12 cellular contexts compared by ENCODE assay signal in the genomic region with DNA sequence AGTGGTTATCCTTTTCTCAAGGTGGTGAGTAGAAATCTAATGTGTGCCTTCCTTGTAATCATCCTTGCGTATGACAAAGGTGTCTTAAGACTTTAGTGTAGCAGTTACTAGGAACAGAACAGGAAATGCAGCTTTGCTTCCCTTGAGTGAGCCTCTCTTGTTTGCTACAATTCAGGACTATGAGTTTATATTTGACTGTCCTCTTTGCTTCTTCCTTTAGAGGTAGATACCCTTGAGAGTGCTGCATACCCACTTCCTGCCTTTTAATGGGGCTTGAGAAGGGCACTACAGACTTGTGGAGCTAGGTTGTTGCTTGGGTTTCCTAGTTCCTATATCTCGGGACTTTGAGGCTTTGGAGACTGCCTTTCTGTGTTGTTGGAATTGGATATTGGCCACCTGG. TPM values are rescaled to one million over a fixed set of nuclear protein-coding genes. Genes with fewer than 3 reads are reported as not detected.
DNase-seq lines count a peak whose midpoint lies in the region; ATAC-seq and TF ChIP-seq lines count a peak whose summit lies in the region.
"Had no signal": no experiment of that assay in that cellular context is flagged by ENCODE, and none has a peak within 500 bp of the region (broad histone marks: within the 10 kb centered on the region; RNA-seq: fewer than 3 reads in every experiment).

No MANE protein-coding gene starts in this region.

- H3K4me1 ChIP-seq in CD4-positive, CD25-positive, alpha-beta regulatory T cell (ENCODE audit: control insufficient read depth, insufficient read depth, low read length, poor library complexity, severe bottlenecking), result peaks cover 14% of the 10 kb centered on the region
- H3K4me1 ChIP-seq in esophagus squamous epithelium (no peaks in the 10 kb centered on the region), gastroesophageal sphincter (peaks cover 0 to 5% (median 0%) of the 10 kb centered on the region in 3 donors)

- peak in 2 of 3 donors; percentile 5 to 77 for DNase-seq in CD4-positive, CD25-positive, alpha-beta regulatory T cell
- DNase-seq in activated naive CD8-positive, alpha-beta T cell treated with anti-CD3 and anti-CD28 coated beads, Interleukin-2, amount 50 U/mL, for 24 hours, result no peak
- DNase-seq in esophagus squamous epithelium (lab: John Stamatoyannopoulos, UW) (no peak), NCI-H146 (lab: John Stamatoyannopoulos, UW) (no peak), NCI-H226 (no peak)
- DNase-seq: AML-193, glutamatergic neuron, NCI-H1694, SHP77 had no signal

- TF ChIP-seq CTCF in esophagus squamous epithelium (IDR thresholded peaks at IDR 0.05), result no peak
- no peak for TF ChIP-seq CTCF in gastroesophageal sphincter (IDR thresholded peaks at IDR 0.05)

- no peak overlapping the region for H3K27ac ChIP-seq in CD4-positive, CD25-positive, alpha-beta regulatory T cell (ENCODE audit: insufficient read depth, low read length, poor library complexity, severe bottlenecking)
- H3K27ac ChIP-seq in esophagus squamous epithelium (no peak overlapping the region), gastroesophageal sphincter (no peak overlapping the region)

- peak overlapping the region in 2 of 4 donors; percentile 9 to 25 for H3K4me3 Mint-ChIP-seq in CD4-positive, CD25-positive, alpha-beta regulatory T cell
- no peak overlapping the region for H3K4me3 Mint-ChIP-seq in activated naive CD8-positive, alpha-beta T cell treated with anti-CD3 and anti-CD28 coated beads, Interleukin-2, amount 50 U/mL, for 24 hours

- no peaks in the 10 kb centered on the region for H3K27me3 Mint-ChIP-seq in CD4-positive, CD25-positive, alpha-beta regulatory T cell
- H3K27me3 Mint-ChIP-seq in activated naive CD8-positive, alpha-beta T cell treated with anti-CD3 and anti-CD28 coated beads, Interleukin-2, amount 50 U/mL, for 24 hours, result no peaks in the 10 kb centered on the region

- peak overlapping the region; percentile 34 to 62 (median 43) for H3K27ac Mint-ChIP-seq in CD4-positive, CD25-positive, alpha-beta regulatory T cell
- peak overlapping the region; percentile 48 for H3K27ac Mint-ChIP-seq in activated naive CD8-positive, alpha-beta T cell treated with anti-CD3 and anti-CD28 coated beads, Interleukin-2, amount 50 U/mL, for 24 hours

- 72 to 75% methylated on average over 2 of the region's 2 CpGs for WGBS in esophagus squamous epithelium, 2 donors
- WGBS in gastroesophageal sphincter (ENCODE audit: low coverage in 1 of 2), 2 donors, result 71 to 91% methylated on average over 1 to 2 of the region's 2 CpGs

- H3K4me1 Mint-ChIP-seq in CD4-positive, CD25-positive, alpha-beta regulatory T cell, result peaks cover 24 to 33% (median 27%) of the 10 kb centered on the region in 4 donors
- peaks cover 25% of the 10 kb centered on the region for H3K4me1 Mint-ChIP-seq in activated naive CD8-positive, alpha-beta T cell treated with anti-CD3 and anti-CD28 coated beads, Interleukin-2, amount 50 U/mL, for 24 hours

- H3K27me3 ChIP-seq in CD4-positive, CD25-positive, alpha-beta regulatory T cell (ENCODE audit: control insufficient read depth, insufficient read depth, low read length), result no peaks in the 10 kb centered on the region
- no peaks in the 10 kb centered on the region for H3K27me3 ChIP-seq in esophagus squamous epithelium
- no peaks in the 10 kb centered on the region for H3K27me3 ChIP-seq in gastroesophageal sphincter

- peak; percentile 78 to 81 for ATAC-seq in CD4-positive, CD25-positive, alpha-beta regulatory T cell (ENCODE audit: low read depth in 2 of 2)
- ATAC-seq in GM19395 (IDR thresholded peaks at IDR 0.05; ENCODE audit: unreplicated experiment) (peak; percentile 92), HG03159 (IDR thresholded peaks at IDR 0.05; ENCODE audit: unreplicated experiment) (peak; percentile 82), gastroesophageal sphincter (no peak)
- peak; percentile 52 for ATAC-seq in activated naive CD8-positive, alpha-beta T cell treated with anti-CD3 and anti-CD28 coated beads, Interleukin-2, amount 50 U/mL, for 24 hours

- TF ChIP-seq EP300 in gastroesophageal sphincter (IDR thresholded peaks at IDR 0.05), result no peak

- TF ChIP-seq POLR2A in esophagus squamous epithelium (IDR thresholded peaks at IDR 0.05), result no peak
- no peak for TF ChIP-seq POLR2A in gastroesophageal sphincter (IDR thresholded peaks at IDR 0.05)

- H3K36me3 ChIP-seq in CD4-positive, CD25-positive, alpha-beta regulatory T cell (ENCODE audit: control insufficient read depth, insufficient read depth, low read length), result peaks cover 29% of the 10 kb centered on the region
- H3K36me3 ChIP-seq in esophagus squamous epithelium, result peaks cover 0 to 76% (median 16%) of the 10 kb centered on the region in 3 donors
- peaks cover 0 to 37% of the 10 kb centered on the region in 2 donors for H3K36me3 ChIP-seq in gastroesophageal sphincter

- H3K36me3 Mint-ChIP-seq in CD4-positive, CD25-positive, alpha-beta regulatory T cell, result peaks cover 39% of the 10 kb centered on the region
- peaks cover 37% of the 10 kb centered on the region for H3K36me3 Mint-ChIP-seq in activated naive CD8-positive, alpha-beta T cell treated with anti-CD3 and anti-CD28 coated beads, Interleukin-2, amount 50 U/mL, for 24 hours (ENCODE audit: low read depth)

- H3K9me3 ChIP-seq in CD4-positive, CD25-positive, alpha-beta regulatory T cell (ENCODE audit: control insufficient read depth in 2 of 2, low read length in 2 of 2), result no peaks in the 10 kb centered on the region
- H3K9me3 ChIP-seq in esophagus squamous epithelium, result no peaks in the 10 kb centered on the region
- no peaks in the 10 kb centered on the region for H3K9me3 ChIP-seq in gastroesophageal sphincter

- intact Hi-C loops in esophagus squamous epithelium (cut with DNase I), result no loop called here

- H3K9me3 Mint-ChIP-seq in CD4-positive, CD25-positive, alpha-beta regulatory T cell, result no peaks in the 10 kb centered on the region
- H3K9me3 Mint-ChIP-seq in activated naive CD8-positive, alpha-beta T cell treated with anti-CD3 and anti-CD28 coated beads, Interleukin-2, amount 50 U/mL, for 24 hours, result no peaks in the 10 kb centered on the region

- peak overlapping the region; percentile 27 for H3K4me3 ChIP-seq in CD4-positive, CD25-positive, alpha-beta regulatory T cell (ENCODE audit: low read depth, low read length)
- H3K4me3 ChIP-seq in esophagus squamous epithelium (no peak overlapping the region), gastroesophageal sphincter (no peak overlapping the region)

RNA-seq across cellular contexts. Expression of gene KCNJ13, which starts 3.8 kb away (rescaled TPM):
- not detected for total RNA-seq in CD4-positive, CD25-positive, alpha-beta regulatory T cell
- under 1 TPM in 3 of 4 donors, not detected in 1; 0.25 to 0.30 (median 0.26) TPM for polyA plus RNA-seq in CD4-positive, CD25-positive, alpha-beta regulatory T cell
- total RNA-seq in esophagus squamous epithelium (not detected), gastroesophageal sphincter (not detected)

Comparison
In these comparisons a context has a peak if more than half of its experiments do, and no peak if none do; other contexts are left out.
1. DNase-seq: peak in CD4-positive, CD25-positive, alpha-beta regulatory T cell (2 of 3); none in activated naive CD8-positive, alpha-beta T cell treated with anti-CD3 and anti-CD28 coated beads, Interleukin-2, amount 50 U/mL, for 24 hours (single experiment), esophagus squamous epithelium (single experiment), NCI-H146 (single experiment) and NCI-H226 (single experiment).